Comparison of ENCODE assay signal across 2 cellular contexts in genomic region chr19:1168877-1169791, GRCh38.
TF ChIP-seq lines count a peak whose summit lies in the region.

No MANE protein-coding gene starts in this region.

TF ChIP-seq in IMR-90, 13 proteins besides CTCF, POLR2A, EP300 and RAD21 (continued from another document):
- TF ChIP-seq RCOR1 (IDR thresholded peaks at IDR 0.05; ENCODE audit: insufficient replicate concordance, low read length) (peak; percentile 16), NFE2L2 (IDR thresholded peaks at IDR 0.05; ENCODE audit: low read depth, low read length) (peak; percentile 88), FOS (IDR thresholded peaks at IDR 0.05; ENCODE audit: low read depth, low read length) (peak; percentile 78), CEBPB (IDR thresholded peaks at IDR 0.05; ENCODE audit: low read depth, low read length) (no peak), RFX5 (IDR thresholded peaks at IDR 0.05; ENCODE audit: low read depth, low read length) (no peak), SMC3 (IDR thresholded peaks at IDR 0.05; ENCODE audit: low read depth, low read length) (no peak), MXI1 (IDR thresholded peaks at IDR 0.05; ENCODE audit: borderline replicate concordance, low read depth, low read length) (peak; percentile 85), BHLHE40 (IDR thresholded peaks at IDR 0.05; ENCODE audit: low read depth, low read length) (peak; percentile 87), CHD1 (IDR thresholded peaks at IDR 0.05; ENCODE audit: low read depth, low read length) (no peak), MAFK (IDR thresholded peaks at IDR 0.05; ENCODE audit: low read depth, low read length) (peak; percentile 48; the same call in 1 of the 2 replicates)
- TF ChIP-seq, protein P1, sequence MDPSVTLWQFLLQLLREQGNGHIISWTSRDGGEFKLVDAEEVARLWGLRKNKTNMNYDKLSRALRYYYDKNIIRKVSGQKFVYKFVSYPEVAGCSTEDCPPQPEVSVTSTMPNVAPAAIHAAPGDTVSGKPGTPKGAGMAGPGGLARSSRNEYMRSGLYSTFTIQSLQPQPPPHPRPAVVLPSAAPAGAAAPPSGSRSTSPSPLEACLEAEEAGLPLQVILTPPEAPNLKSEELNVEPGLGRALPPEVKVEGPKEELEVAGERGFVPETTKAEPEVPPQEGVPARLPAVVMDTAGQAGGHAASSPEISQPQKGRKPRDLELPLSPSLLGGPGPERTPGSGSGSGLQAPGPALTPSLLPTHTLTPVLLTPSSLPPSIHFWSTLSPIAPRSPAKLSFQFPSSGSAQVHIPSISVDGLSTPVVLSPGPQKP (IDR thresholded peaks at IDR 0.05; ENCODE audit: borderline replicate concordance, low read depth, low read length): no peak
TF ChIP-seq in IMR-90: peak in this region for 7.

TF ChIP-seq in liver, 16 proteins besides CTCF, POLR2A, EP300 and RAD21 (continued from another document):
- TF ChIP-seq REST (IDR thresholded peaks at IDR 0.05) (no peak), TAF1 (conservative IDR thresholded peaks at IDR 0.05) (no peak), FOXA1 (IDR thresholded peaks at IDR 0.05) (no peak), GABPA (IDR thresholded peaks at IDR 0.05 in 1 of 2, conservative IDR thresholded peaks at IDR 0.05 in 1 of 2) (peak in 1 of 2 donors; percentile 69), FOXA2 (IDR thresholded peaks at IDR 0.05) (no peak), MAX (IDR thresholded peaks at IDR 0.05) (no peak), RXRA (IDR thresholded peaks at IDR 0.05) (peak; percentile 83 to 86), YY1 (IDR thresholded peaks at IDR 0.05) (peak; percentile 76), NR2F2 (IDR thresholded peaks at IDR 0.05) (peak; percentile 63), JUND (IDR thresholded peaks at IDR 0.05) (peak in 1 of 2 donors; percentile 15), HNF4A (conservative IDR thresholded peaks at IDR 0.05) (peak; percentile 71), EGR1 (IDR thresholded peaks at IDR 0.05; ENCODE audit: low read depth in 2 of 2) (no peak)
- TF ChIP-seq, protein P2, sequence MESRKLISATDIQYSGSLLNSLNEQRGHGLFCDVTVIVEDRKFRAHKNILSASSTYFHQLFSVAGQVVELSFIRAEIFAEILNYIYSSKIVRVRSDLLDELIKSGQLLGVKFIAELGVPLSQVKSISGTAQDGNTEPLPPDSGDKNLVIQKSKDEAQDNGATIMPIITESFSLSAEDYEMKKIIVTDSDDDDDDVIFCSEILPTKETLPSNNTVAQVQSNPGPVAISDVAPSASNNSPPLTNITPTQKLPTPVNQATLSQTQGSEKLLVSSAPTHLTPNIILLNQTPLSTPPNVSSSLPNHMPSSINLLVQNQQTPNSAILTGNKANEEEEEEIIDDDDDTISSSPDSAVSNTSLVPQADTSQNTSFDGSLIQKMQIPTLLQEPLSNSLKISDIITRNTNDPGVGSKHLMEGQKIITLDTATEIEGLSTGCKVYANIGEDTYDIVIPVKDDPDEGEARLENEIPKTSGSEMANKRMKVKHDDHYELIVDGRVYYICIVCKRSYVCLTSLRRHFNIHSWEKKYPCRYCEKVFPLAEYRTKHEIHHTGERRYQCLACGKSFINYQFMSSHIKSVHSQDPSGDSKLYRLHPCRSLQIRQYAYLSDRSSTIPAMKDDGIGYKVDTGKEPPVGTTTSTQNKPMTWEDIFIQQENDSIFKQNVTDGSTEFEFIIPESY (IDR thresholded peaks at IDR 0.05): no peak
- TF ChIP-seq, protein P3, sequence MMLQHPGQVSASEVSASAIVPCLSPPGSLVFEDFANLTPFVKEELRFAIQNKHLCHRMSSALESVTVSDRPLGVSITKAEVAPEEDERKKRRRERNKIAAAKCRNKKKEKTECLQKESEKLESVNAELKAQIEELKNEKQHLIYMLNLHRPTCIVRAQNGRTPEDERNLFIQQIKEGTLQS (IDR thresholded peaks at IDR 0.05): no peak
TF ChIP-seq in liver: peak in this region for 7.
